Comparison of ENCODE assay signal across 24 cellular contexts in genomic region chr15:66241301-66241700, GRCh38. TPM values are rescaled to one million over a fixed set of nuclear protein-coding genes. Genes with fewer than 3 reads are reported as not detected.
"Had no signal": no experiment of that assay in that cellular context is flagged by ENCODE, and none has a peak within 500 bp of the region (broad histone marks: within the 10 kb centered on the region; RNA-seq: fewer than 3 reads in every experiment).

No MANE protein-coding gene starts in this region.

- H3K4me1 ChIP-seq: heart left ventricle, psoas muscle, right lobe of liver, transverse colon had no signal

- H3K4me3 ChIP-seq: heart left ventricle, psoas muscle, right lobe of liver, thoracic aorta, transverse colon had no signal

- DNase-seq: effector memory CD4-positive, alpha-beta T cell; heart left ventricle; hippocampal formation; kidney glomerular epithelial cell; mesendoderm; naive B cell; nephron progenitor cell; psoas muscle; retina; right lobe of liver; stimulated activated CD4-positive, alpha-beta T cell treated with anti-CD3 and anti-CD28 coated beads, Interleukin-4, amount 100 ng/mL, for 1 hour; stimulated activated CD8-positive, alpha-beta memory T cell treated with anti-CD3 and anti-CD28 coated beads, Interleukin-4, amount 100 ng/mL, for 48 hours; transverse colon had no signal

- ATAC-seq: esophagus mucosa; heart left ventricle; psoas muscle; right lobe of liver; stimulated activated effector memory CD8-positive, alpha-beta T cell treated with anti-CD3 and anti-CD28 coated beads, Interleukin-12 subunit alpha, Interleukin-12 subunit beta, amount 100 ng/mL, for 72 hours had no signal

- H3K27me3 ChIP-seq: right lobe of liver had no signal

- H3K36me3 ChIP-seq: heart left ventricle, neutrophil, right lobe of liver, thoracic aorta, transverse colon had no signal

- H3K27ac ChIP-seq: heart left ventricle, neutrophil, psoas muscle, right lobe of liver, thoracic aorta, transverse colon had no signal

- FAIRE-seq: endometrium, frontal cortex, islet of Langerhans had no signal

- H3K9me3 ChIP-seq: heart left ventricle, neutrophil, psoas muscle, right lobe of liver, thoracic aorta, transverse colon had no signal

RNA-seq across cellular contexts. Expression of gene MEGF11, which starts 12.2 kb away (rescaled TPM):
- total RNA-seq: esophagus mucosa, heart left ventricle, osteoblast, psoas muscle, right lobe of liver, subcutaneous adipose tissue, thoracic aorta, ureter had no signal
- polyA plus RNA-seq: fibroblast of lung had no signal
